ENCODE assay signal across 15 cellular contexts in genomic region chr3:67154429-67154828, GRCh38.
DNase-seq lines count a peak whose midpoint lies in the region; TF ChIP-seq lines count a peak whose summit lies in the region.
"Had no signal": no experiment of that assay in that cellular context is flagged by ENCODE, and none has a peak within 500 bp of the region (broad histone marks: within the 10 kb centered on the region; RNA-seq: fewer than 3 reads in every experiment).

No MANE protein-coding gene starts in this region.

- H3K79me1 ChIP-seq in mesendoderm (ENCODE audit: low read length), result no peaks in the 10 kb centered on the region

- no peak overlapping the region for H3K23ac ChIP-seq in mesendoderm (ENCODE audit: low read length)

- no peaks in the 10 kb centered on the region for H3K79me2 ChIP-seq in mesendoderm (ENCODE audit: control insufficient read depth, insufficient read depth, low read length)

- H3K4ac ChIP-seq in mesendoderm (ENCODE audit: low read depth, low read length), result no peak overlapping the region

- no peak overlapping the region for H3K4me2 ChIP-seq in mesendoderm (ENCODE audit: low read length)
- H3K4me2 ChIP-seq: PC-9 had no signal

- H3K27me3 Mint-ChIP-seq in endodermal cell (ENCODE audit: insufficient read depth), result no peaks in the 10 kb centered on the region

- H2BK5ac ChIP-seq in mesendoderm (ENCODE audit: low read length), result no peak overlapping the region

- no peaks in the 10 kb centered on the region for H3K27me3 ChIP-seq in endodermal cell (ENCODE audit: control insufficient read depth, insufficient read depth, low read length, poor library complexity, severe bottlenecking)
- no peaks in the 10 kb centered on the region for H3K27me3 ChIP-seq in mesendoderm (ENCODE audit: insufficient read depth, low read length, poor library complexity)

- no peak overlapping the region for H3K9ac ChIP-seq in endodermal cell (ENCODE audit: extremely low read depth, low read length, poor library complexity, severe bottlenecking)
- no peak overlapping the region for H3K9ac ChIP-seq in mesendoderm (ENCODE audit: low read length)

- H3K27ac ChIP-seq in endodermal cell (ENCODE audit: low read depth, low read length) (no peak overlapping the region), mesendoderm (ENCODE audit: low read depth, low read length) (no peak overlapping the region)
- H3K27ac ChIP-seq: PC-9 had no signal

- H3K4me3 ChIP-seq in endodermal cell (ENCODE audit: low read length) (no peak overlapping the region), mesendoderm (ENCODE audit: low read length) (no peak overlapping the region)
- H3K4me3 ChIP-seq: PC-9 had no signal

- no peak overlapping the region for H2BK15ac ChIP-seq in mesendoderm (replicated peaks; ENCODE audit: low read depth)

- H3K9me3 Mint-ChIP-seq in endodermal cell, result peaks cover 13% of the 10 kb centered on the region

- peaks cover 6% of the 10 kb centered on the region for H3K4me1 Mint-ChIP-seq in endodermal cell

- no peak overlapping the region for H3K27ac Mint-ChIP-seq in endodermal cell

- DNase-seq in ELF-1 (ENCODE audit: low read depth, low spot score), result peak; percentile 65
- peak; percentile 10 for DNase-seq in HT-29 (ENCODE audit: low spot score)
- peak; percentile 72 for DNase-seq in endodermal cell
- DNase-seq in mesendoderm, result peak; percentile 60
- no peak for DNase-seq in HUDEP-2 (lab: John Stamatoyannopoulos, UW; ENCODE audit: unreplicated experiment in 76 of 76)
- DNase-seq in kidney tubule cell (ENCODE audit: low spot score), result no peak
- DNase-seq in SW480 (ENCODE audit: low spot score), result no peak
- DNase-seq: C1 segment of cervical spinal cord, DMS 273 treated with DMSO at 0.1 percent for 48 hours, EL, NCI-H1092, NCI-H1694, NCI-H2227 treated with DMSO at 0.1 percent for 48 hours, NCI-H526, PC-9 had no signal

- H3K4me3 Mint-ChIP-seq in endodermal cell, result no peak overlapping the region

- H3K56ac ChIP-seq in mesendoderm (ENCODE audit: low read length), result no peak overlapping the region

- 77 to 89% methylated on average over 5 to 8 of the region's 8 CpGs for WGBS in endodermal cell (ENCODE audit: insufficient coverage in 1 of 2, insufficient read length in 1 of 2), 2 experiments
- no CpG with 5 or more reads among the region's 8 CpGs for WGBS in mesendoderm (ENCODE audit: extremely low coverage, insufficient coverage, low lambda C conversion rate)

- no peak overlapping the region for H4K5ac ChIP-seq in mesendoderm (ENCODE audit: low read length)

- no peak overlapping the region for H2BK120ac ChIP-seq in mesendoderm (ENCODE audit: low read depth, low read length)

- no peak overlapping the region for H2AK5ac ChIP-seq in mesendoderm (ENCODE audit: low read length)

- H3K36me3 Mint-ChIP-seq in endodermal cell (ENCODE audit: low read depth), result no peaks in the 10 kb centered on the region

- H3K4me1 ChIP-seq in endodermal cell (ENCODE audit: control insufficient read depth, insufficient read depth, low read length) (no peaks in the 10 kb centered on the region), mesendoderm (ENCODE audit: control insufficient read depth, low read depth, low read length) (peaks cover 4% of the 10 kb centered on the region)

- no peaks in the 10 kb centered on the region for H3K9me3 ChIP-seq in endodermal cell (ENCODE audit: control insufficient read depth, low read length)

- no peaks in the 10 kb centered on the region for H3K36me3 ChIP-seq in endodermal cell (ENCODE audit: control insufficient read depth, insufficient read depth, low read length)
- no peaks in the 10 kb centered on the region for H3K36me3 ChIP-seq in mesendoderm (ENCODE audit: control insufficient read depth, insufficient read depth, low read length)

- H3K18ac ChIP-seq in mesendoderm (ENCODE audit: low read length), result no peak overlapping the region

- no peak overlapping the region for H4K8ac ChIP-seq in mesendoderm (ENCODE audit: low read depth, low read length)

- TF ChIP-seq CTCF in endodermal cell (conservative IDR thresholded peaks at IDR 0.05), result no peak

Comparison
In these comparisons a context has a peak if more than half of its experiments do, and no peak if none do; other contexts are left out.
1. DNase-seq: peak in ELF-1 (single experiment), HT-29 (single experiment), endodermal cell (single experiment) and mesendoderm (single experiment); none in HUDEP-2 (0 of 76), kidney tubule cell (single experiment) and SW480 (single experiment).